ENCODE assay signal across 1 cellular context in the genomic region with DNA sequence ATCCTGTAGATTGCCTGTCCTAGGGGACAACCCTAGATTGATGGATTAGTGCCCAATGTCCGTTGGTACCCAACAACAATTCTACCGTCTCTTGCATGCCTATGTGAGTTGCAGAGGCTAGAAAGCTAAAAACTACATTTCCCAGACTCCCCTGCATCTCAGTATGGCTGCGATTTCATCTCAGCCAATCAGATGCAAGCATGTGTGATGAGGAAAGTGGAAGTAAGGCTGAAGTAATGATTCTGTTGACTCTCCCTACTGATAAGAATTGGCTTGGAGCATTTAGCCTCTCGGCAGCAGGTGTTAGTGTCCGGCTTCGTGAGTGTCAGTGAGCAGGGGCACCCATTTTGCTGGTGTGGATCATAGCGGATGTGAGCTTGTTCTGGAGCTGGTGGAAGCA.
TF ChIP-seq lines count a peak whose summit lies in the region.

No MANE protein-coding gene starts in this region.

TF ChIP-seq in GM12878, 131 proteins besides CTCF, POLR2A, EP300 and RAD21 (continued from another document):
- TF ChIP-seq E4F1 (IDR thresholded peaks at IDR 0.05; ENCODE audit: borderline replicate concordance, partially characterized antibody) (no peak), YY1 (IDR thresholded peaks at IDR 0.05; ENCODE audit: low read depth, low read length) (peak; percentile 89), SIX5 (IDR thresholded peaks at IDR 0.05; ENCODE audit: low read depth, low read length, severe bottlenecking) (peak; percentile 60)
